Comparison of ENCODE assay signal across 8 cellular contexts in the genomic region with DNA sequence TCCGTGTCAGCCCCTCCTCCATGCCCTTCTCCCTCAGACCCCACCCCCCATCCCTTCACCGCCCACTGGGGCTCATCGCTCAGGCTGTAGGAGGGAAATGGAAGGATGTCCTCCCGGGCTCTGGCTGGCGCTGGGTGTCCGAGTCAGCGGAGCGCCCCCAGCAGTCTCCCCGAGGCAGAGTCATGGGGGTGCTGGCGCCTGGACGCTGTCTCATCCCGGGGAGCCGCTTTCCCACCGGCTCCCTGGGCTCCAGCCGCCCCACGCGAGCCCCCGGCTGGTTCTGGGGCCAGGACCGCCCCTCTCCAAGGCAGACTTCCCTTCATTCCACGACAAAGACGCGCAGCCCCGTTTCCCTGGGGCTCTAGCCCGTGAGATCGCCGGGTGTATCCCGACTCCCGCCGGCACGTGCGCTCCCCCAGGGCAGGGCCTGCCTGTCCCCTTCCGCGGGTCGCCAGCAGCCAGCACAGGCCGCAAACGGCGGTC. TPM values are rescaled to one million over a fixed set of nuclear protein-coding genes. Genes with fewer than 3 reads are reported as not detected.
DNase-seq lines count a peak whose midpoint lies in the region; ATAC-seq, FAIRE-seq and TF ChIP-seq lines count a peak whose summit lies in the region.

No MANE protein-coding gene starts in this region.

- H3K4me2 ChIP-seq in PC-3 (ENCODE audit: low read length): peak overlapping the region; percentile 93

- H3K4me3 ChIP-seq in PC-3 (ENCODE audit: low read length) (peak overlapping the region; percentile 82), small intestine (ENCODE audit: low read depth in 1 of 2, low read length in 2 of 2) (peak overlapping the region; percentile 31 to 62)

- WGBS in small intestine, 3 donors: 0 to 1% (median 0%) methylated on average over 30 to 37 of the region's 37 CpGs

- H3K4me3 Mint-ChIP-seq in activated naive CD4-positive, alpha-beta T cell treated with anti-CD3 and anti-CD28 coated beads, Interleukin-2, amount 50 U/mL, for 24 hours: peak overlapping the region; percentile 82
- peak overlapping the region; percentile 78 for H3K4me3 Mint-ChIP-seq in MCF 10A (ENCODE audit: unreplicated experiment)

- no peaks in the 10 kb centered on the region for H3F3A ChIP-seq in PC-3 (ENCODE audit: low read length, unreplicated experiment)

- peak overlapping the region; percentile 67; the same call in 1 of the 2 replicates for H2AFZ ChIP-seq in PC-3 (ENCODE audit: low read length)

- no peaks in the 10 kb centered on the region for H3K36me3 Mint-ChIP-seq in activated naive CD4-positive, alpha-beta T cell treated with anti-CD3 and anti-CD28 coated beads, Interleukin-2, amount 50 U/mL, for 24 hours
- peaks cover 36% of the 10 kb centered on the region for H3K36me3 Mint-ChIP-seq in MCF 10A (ENCODE audit: insufficient read depth, unreplicated experiment)

- no peaks in the 10 kb centered on the region for H3K36me3 ChIP-seq in PC-3 (ENCODE audit: low read depth, low read length)
- H3K36me3 ChIP-seq in small intestine (ENCODE audit: control insufficient read depth in 2 of 2, insufficient read depth in 2 of 2, low read length in 2 of 2): no peaks in the 10 kb centered on the region

- FAIRE-seq in small intestine (lab: Jason Lieb, UNC): no peak

- no peak for TF ChIP-seq CTCF in PC-3 (conservative IDR thresholded peaks at IDR 0.05; ENCODE audit: low read depth, low read length)
- TF ChIP-seq CTCF in MCF 10A (IDR thresholded peaks at IDR 0.05; ENCODE audit: unreplicated experiment): peak; percentile 17

- peak overlapping the region; percentile 69 for H3K9ac ChIP-seq in PC-3 (ENCODE audit: low read length)

- POLR2A ChIA-PET in PC-3 (lab: Charles Lee; ENCODE audit: unreplicated experiment): interaction anchor here (0.7 to 1.4 kb wide), 2 partner anchors 8 to 68 kb away, joined by 3 to 5 read pairs; a partner anchor contains a TSS
- POLR2A ChIA-PET in MCF 10A (lab: Yijun Ruan, JAX): interaction anchor here (0.7 to 9.6 kb wide), 25 partner anchors 7 to 1434 kb away, joined by 3 to 124 read pairs (median 9); a partner anchor contains a TSS

- H3K9me3 ChIP-seq in PC-3 (ENCODE audit: low read length): no peaks in the 10 kb centered on the region
- peaks cover 3% of the 10 kb centered on the region for H3K9me3 ChIP-seq in small intestine (ENCODE audit: control insufficient read depth, low read depth)

- H3K9me2 ChIP-seq in PC-3 (replicated peaks; ENCODE audit: low read length): no peaks in the 10 kb centered on the region

- DNase-seq in activated naive CD4-positive, alpha-beta T cell treated with anti-CD3 and anti-CD28 coated beads, Interleukin-2, amount 50 U/mL, for 16 hours: no peak
- DNase-seq in PC-3 (peak; percentile 50), MCF 10A (ENCODE audit: unreplicated experiment) (peak; percentile 53), iPS-NIHi7 (ENCODE audit: extremely low spot score) (peak; percentile 69), small intestine (no peak), mesenteric fat pad (ENCODE audit: low spot score) (no peak)

- H3K27ac ChIP-seq in PC-3 (ENCODE audit: low read length) (peak overlapping the region; percentile 43), small intestine (ENCODE audit: low read depth in 1 of 2, low read length in 1 of 2) (peak overlapping the region; percentile 74 to 78)

- peaks cover 26% of the 10 kb centered on the region for H3K4me1 ChIP-seq in PC-3 (ENCODE audit: insufficient read depth, low read length)
- H3K4me1 ChIP-seq in small intestine (ENCODE audit: control insufficient read depth in 2 of 2, insufficient read depth in 1 of 2, low read depth in 1 of 2, low read length in 1 of 2): peaks cover 6 to 12% of the 10 kb centered on the region in 2 donors

- peaks cover 2% of the 10 kb centered on the region for H3K27me3 Mint-ChIP-seq in activated naive CD4-positive, alpha-beta T cell treated with anti-CD3 and anti-CD28 coated beads, Interleukin-2, amount 50 U/mL, for 24 hours
- no peaks in the 10 kb centered on the region for H3K27me3 Mint-ChIP-seq in MCF 10A (ENCODE audit: insufficient read depth, unreplicated experiment)

- CTCF ChIA-PET in PC-3 (lab: Charles Lee) (interaction anchor here (0.5 kb wide), 1 partner anchor 337 kb away, joined by 3 read pairs; no protein-coding TSS in a partner anchor), MCF 10A (lab: Yijun Ruan, JAX) (interaction anchor here (0.6 to 2.4 kb wide), 14 partner anchors 8 to 480 kb away, joined by 3 to 14 read pairs (median 4); no protein-coding TSS in a partner anchor)

- H3K79me2 ChIP-seq in PC-3 (ENCODE audit: low read length): peaks cover 15% of the 10 kb centered on the region

- H3K4me1 Mint-ChIP-seq in activated naive CD4-positive, alpha-beta T cell treated with anti-CD3 and anti-CD28 coated beads, Interleukin-2, amount 50 U/mL, for 24 hours: peaks cover 15% of the 10 kb centered on the region
- peaks cover 9% of the 10 kb centered on the region for H3K4me1 Mint-ChIP-seq in MCF 10A (ENCODE audit: insufficient read depth, unreplicated experiment)

- H3K27me3 ChIP-seq in PC-3 (ENCODE audit: low read length): no peaks in the 10 kb centered on the region
- H3K27me3 ChIP-seq in small intestine (ENCODE audit: control insufficient read depth in 2 of 2, insufficient read depth in 2 of 2, low read length in 2 of 2): peaks cover 0 to 5% of the 10 kb centered on the region in 2 donors

- peak; percentile 13 for ATAC-seq in HG02798 (IDR thresholded peaks at IDR 0.05; ENCODE audit: poor library complexity, unreplicated experiment)
- ATAC-seq in PC-3: peak; percentile 46

- H3K27ac Mint-ChIP-seq in activated naive CD4-positive, alpha-beta T cell treated with anti-CD3 and anti-CD28 coated beads, Interleukin-2, amount 50 U/mL, for 24 hours: peak overlapping the region; percentile 62
- H3K27ac Mint-ChIP-seq in MCF 10A (ENCODE audit: low read depth, unreplicated experiment): peak overlapping the region; percentile 59

- intact Hi-C loops in PC-3 (cut with micrococcal nuclease) (loop anchor here (1.0 kb wide), 1 partner anchor 8 kb away; no protein-coding TSS in a partner anchor), MCF 10A (cut with micrococcal nuclease) (no loop called here)

- BruUV-seq in PC-3 (replicated peaks; lab: Mats Ljungman, UMichigan) (no TSS peak), MCF 10A (replicated peaks; lab: Mats Ljungman, UMichigan) (no TSS peak)

- H4K20me1 ChIP-seq in PC-3 (ENCODE audit: low read length): peaks cover 8% of the 10 kb centered on the region; the same call in 1 of the 2 replicates

- H3K9me3 Mint-ChIP-seq in activated naive CD4-positive, alpha-beta T cell treated with anti-CD3 and anti-CD28 coated beads, Interleukin-2, amount 50 U/mL, for 24 hours: no peaks in the 10 kb centered on the region
- H3K9me3 Mint-ChIP-seq in MCF 10A (ENCODE audit: unreplicated experiment): no peaks in the 10 kb centered on the region

RNA-seq across cellular contexts. Expression of a gene that starts 0.4 kb away (rescaled TPM):
- total RNA-seq in PC-3 (2014; rRNA removed) (77.3 and 79.0 TPM in 2 replicates), MCF 10A (2022) (54.7 and 55.8 TPM in 2 replicates), mesenteric fat pad (30.9 TPM)
- 10 to 100 TPM; 36.5 to 55.5 (median 39.7) TPM for polyA plus RNA-seq in small intestine

RNA-seq across cellular contexts. Expression of a gene that starts 5.6 kb away (rescaled TPM):
- total RNA-seq in PC-3 (2014; rRNA removed): 314 and 320 TPM in 2 replicates
- 56.3 and 69.5 TPM in 2 replicates for total RNA-seq in MCF 10A (2022)
- 10 to 100 TPM in 2 of 3 donors, 1 to 10 TPM in 1; 4.9 to 14.1 (median 11.5) TPM for polyA plus RNA-seq in small intestine
- total RNA-seq in mesenteric fat pad: 30.3 TPM

RNA-seq across cellular contexts. Expression of a gene that starts 5.7 kb away (rescaled TPM):
- total RNA-seq in PC-3 (2014; rRNA removed) (3.3 and 5.8 TPM in 2 replicates), MCF 10A (2022) (4.6 and 6.0 TPM in 2 replicates), mesenteric fat pad (1.0 TPM)
- 1 to 10 TPM in 1 of 3 donors, under 1 TPM in 1, not detected in 1; 0.95 to 1.6 TPM for polyA plus RNA-seq in small intestine

RNA-seq across cellular contexts. Expression of a gene that starts 6.4 kb away (rescaled TPM):
- 16.4 and 19.4 TPM in 2 replicates for total RNA-seq in PC-3 (2014; rRNA removed)
- 20.1 and 24.5 TPM in 2 replicates for total RNA-seq in MCF 10A (2022)
- 1 to 10 TPM; 1.4 to 4.8 (median 2.2) TPM for polyA plus RNA-seq in small intestine
- total RNA-seq in mesenteric fat pad: 7.4 TPM

RNA-seq across cellular contexts. Expression of a gene that starts 14.9 kb away (rescaled TPM):
- total RNA-seq in PC-3 (2014; rRNA removed): 4.3 and 7.5 TPM in 2 replicates
- total RNA-seq in MCF 10A (2022): 40.5 and 48.2 TPM in 2 replicates
- 1 to 10 TPM in 2 of 3 donors, under 1 TPM in 1; 0.81 to 3.4 (median 1.3) TPM for polyA plus RNA-seq in small intestine
- total RNA-seq in mesenteric fat pad: not detected

Comparison
In these comparisons a context has a peak if more than half of its experiments do, and no peak if none do; other contexts are left out.
1. DNase-seq: peak in PC-3 (single experiment), MCF 10A (single experiment) and iPS-NIHi7 (single experiment); none in activated naive CD4-positive, alpha-beta T cell treated with anti-CD3 and anti-CD28 coated beads, Interleukin-2, amount 50 U/mL, for 16 hours (single experiment), small intestine (single experiment) and mesenteric fat pad (single experiment).